In genomic region chr1:161037661-161038522, GRCh38 we compare ENCODE assay signal across 9 cellular contexts. TPM values are rescaled to one million over a fixed set of nuclear protein-coding genes. Genes with fewer than 3 reads are reported as not detected.
DNase-seq lines count a peak whose midpoint lies in the region; ATAC-seq, FAIRE-seq and TF ChIP-seq lines count a peak whose summit lies in the region.
"Had no signal": no experiment of that assay in that cellular context is flagged by ENCODE, and none has a peak within 500 bp of the region (broad histone marks: within the 10 kb centered on the region; RNA-seq: fewer than 3 reads in every experiment).

No MANE protein-coding gene starts in this region.

- peak overlapping the region; percentile 50 for H3K9ac ChIP-seq in astrocyte (ENCODE audit: low read length)
- no peak overlapping the region for H3K9ac ChIP-seq in HepG2 (ENCODE audit: insufficient read depth, low read depth, low read length)

- H3K36me3 Mint-ChIP-seq in activated CD4-positive, alpha-beta T cell treated with anti-CD3 and anti-CD28 coated beads for 36 hours (ENCODE audit: low read depth): peaks cover 35% of the 10 kb centered on the region
- peaks cover 22% of the 10 kb centered on the region for H3K36me3 Mint-ChIP-seq in astrocyte (ENCODE audit: low read depth, unreplicated experiment)
- peaks cover 24% of the 10 kb centered on the region for H3K36me3 Mint-ChIP-seq in osteocyte (ENCODE audit: unreplicated experiment)

- H3K4me3 Mint-ChIP-seq in activated CD4-positive, alpha-beta T cell treated with anti-CD3 and anti-CD28 coated beads for 36 hours: peak overlapping the region; percentile 86
- peak overlapping the region; percentile 81 for H3K4me3 Mint-ChIP-seq in astrocyte (ENCODE audit: unreplicated experiment)
- H3K4me3 Mint-ChIP-seq in osteocyte (ENCODE audit: unreplicated experiment): no peak overlapping the region

- no peak for TF ChIP-seq EP300 in HepG2 (IDR thresholded peaks at IDR 0.05; ENCODE audit: low read depth in 2 of 2, low read length in 2 of 2)
- TF ChIP-seq EP300 in HepG2 (CRISPR knock-in tag; IDR thresholded peaks at IDR 0.05; ENCODE audit: borderline replicate concordance): no peak

- H3K27ac ChIP-seq in astrocyte (ENCODE audit: low read depth, low read length) (no peak overlapping the region), HepG2 (ENCODE audit: extremely low read length, insufficient read depth, low read length) (no peak overlapping the region), thyroid gland (peak overlapping the region; percentile 53 to 86 (median 70))

- peak overlapping the region; percentile 63 for H2AFZ ChIP-seq in astrocyte (ENCODE audit: low read depth, low read length)
- H2AFZ ChIP-seq in HepG2 (ENCODE audit: low read length): no peak overlapping the region

- no peaks in the 10 kb centered on the region for H3K27me3 ChIP-seq in astrocyte (ENCODE audit: insufficient read depth, low read length)
- no peaks in the 10 kb centered on the region for H3K27me3 ChIP-seq in HepG2 (ENCODE audit: control insufficient read depth in 1 of 2, insufficient read depth in 2 of 2, low read length in 2 of 2)
- no peaks in the 10 kb centered on the region for H3K27me3 ChIP-seq in thyroid gland

- POLR2A ChIA-PET in activated CD4-positive, alpha-beta T cell treated with anti-CD3 and anti-CD28 coated beads for 36 hours (lab: Charles Lee): interaction anchor here (0.8 to 1.2 kb wide), 3 partner anchors 9 to 108 kb away, joined by 3 to 4 read pairs (median 3); partner anchors contain the start of gene F11R
- POLR2A ChIA-PET in HepG2 (lab: Yijun Ruan, JAX) (no interaction called here), HEK293T (lab: Yijun Ruan, JAX) (interaction anchor here (0.7 kb wide), 1 partner anchor 16 kb away, joined by 3 read pairs; no protein-coding TSS in a partner anchor)

- H3K9me3 Mint-ChIP-seq in activated CD4-positive, alpha-beta T cell treated with anti-CD3 and anti-CD28 coated beads for 36 hours (ENCODE audit: low read depth): no peaks in the 10 kb centered on the region
- H3K9me3 Mint-ChIP-seq in astrocyte (ENCODE audit: unreplicated experiment) (no peaks in the 10 kb centered on the region), osteocyte (ENCODE audit: unreplicated experiment) (no peaks in the 10 kb centered on the region)

- in situ Hi-C loops in HepG2 (cut with HindIII; ENCODE audit: extremely low pct_ligation_motif_present, low pct_unique_long_range_greater_than_20kb): no loop called here

- H3K4me1 ChIP-seq in astrocyte (ENCODE audit: insufficient read depth, low read length) (no peaks in the 10 kb centered on the region), HepG2 (ENCODE audit: insufficient read depth, low read length) (peaks cover 21% of the 10 kb centered on the region), thyroid gland (peaks cover 18 to 22% of the 10 kb centered on the region in 2 donors)

- no peaks in the 10 kb centered on the region for H3K27me3 Mint-ChIP-seq in activated CD4-positive, alpha-beta T cell treated with anti-CD3 and anti-CD28 coated beads for 36 hours
- no peaks in the 10 kb centered on the region for H3K27me3 Mint-ChIP-seq in astrocyte (ENCODE audit: low read depth, unreplicated experiment)
- no peaks in the 10 kb centered on the region for H3K27me3 Mint-ChIP-seq in osteocyte (ENCODE audit: unreplicated experiment)

- H3K27ac Mint-ChIP-seq in activated CD4-positive, alpha-beta T cell treated with anti-CD3 and anti-CD28 coated beads for 36 hours: peak overlapping the region; percentile 58
- no peak overlapping the region for H3K27ac Mint-ChIP-seq in astrocyte (ENCODE audit: unreplicated experiment)
- no peak overlapping the region for H3K27ac Mint-ChIP-seq in osteocyte (ENCODE audit: unreplicated experiment)

- H3K79me2 ChIP-seq in astrocyte (ENCODE audit: insufficient read depth, low read length) (peaks cover 5% of the 10 kb centered on the region), HepG2 (ENCODE audit: insufficient read depth, low read length) (no peaks in the 10 kb centered on the region)

- WGBS in HepG2 (ENCODE audit: low lambda C conversion rate): 95% methylated on average over 18 of the region's 21 CpGs
- WGBS in thyroid gland, 2 donors: 43 to 53% methylated on average over 20 of the region's 21 CpGs

- TF ChIP-seq POLR2A in HepG2 (IDR thresholded peaks at IDR 0.05; ENCODE audit: insufficient read depth in 1 of 2, low read depth in 2 of 2, low read length in 2 of 2) (no peak), thyroid gland (IDR thresholded peaks at IDR 0.05) (no peak)

- no peak for ATAC-seq in activated CD4-positive, alpha-beta T cell treated with anti-CD3 and anti-CD28 coated beads for 36 hours
- no peak for ATAC-seq in HepG2

- DNase-seq in activated CD4-positive, alpha-beta T cell treated with anti-CD3 and anti-CD28 coated beads for 36 hours: no peak
- no peak for DNase-seq in activated CD4-positive, alpha-beta T cell treated with anti-CD3 and anti-CD28 coated beads for 4 hours
- DNase-seq in astrocyte (ENCODE audit: low read depth): no peak
- DNase-seq in HepG2 (ENCODE audit: low spot score): no peak
- DNase-seq in thyroid gland: peak; percentile 81 to 85
- no peak for DNase-seq in osteocyte (ENCODE audit: extremely low spot score, unreplicated experiment)
- DNase-seq in RPMI8226: no peak
- no peak for DNase-seq in HEK293T (ENCODE audit: extremely low spot score)

- H4K20me1 ChIP-seq in astrocyte (ENCODE audit: insufficient read depth, low read length) (peaks cover 6% of the 10 kb centered on the region), HepG2 (ENCODE audit: insufficient read depth, low read length) (no peaks in the 10 kb centered on the region)

- no peak for TF ChIP-seq RAD21 in HepG2 (CRISPR knock-in tag; IDR thresholded peaks at IDR 0.05)

- no peak for FAIRE-seq in astrocyte (lab: Jason Lieb, UNC)
- FAIRE-seq in HepG2 (lab: Jason Lieb, UNC): no peak

- BruUV-seq in HepG2 (replicated peaks; lab: Mats Ljungman, UMichigan): no TSS peak

- CTCF ChIA-PET in activated CD4-positive, alpha-beta T cell treated with anti-CD3 and anti-CD28 coated beads for 36 hours (lab: Charles Lee): interaction anchor here (0.7 to 5.1 kb wide), 12 partner anchors 11 to 331 kb away, joined by 3 to 40 read pairs (median 4); partner anchors contain the start of genes F11R, KLHDC9 and UFC1
- CTCF ChIA-PET in HepG2 (lab: Yijun Ruan, JAX; ENCODE audit: low intra/inter-chr PET ratio, low total read pairs): no interaction called here
- CTCF ChIA-PET in HEK293T (lab: Yijun Ruan, JAX): no interaction called here

- peak overlapping the region; percentile 33 for H3K4me3 ChIP-seq in astrocyte (ENCODE audit: insufficient read depth, low read depth, low read length)
- H3K4me3 ChIP-seq in HepG2 (replicated peaks in 1 of 3; ENCODE audit: insufficient read depth in 1 of 3, low read depth in 2 of 3, low read length in 3 of 3): no peak overlapping the region
- peak overlapping the region; percentile 45 to 88 (median 60) for H3K4me3 ChIP-seq in thyroid gland (replicated peaks in 1 of 3)

- H3K4me2 ChIP-seq in astrocyte (ENCODE audit: low read length) (peak overlapping the region; percentile 75), HepG2 (ENCODE audit: low read depth, low read length) (no peak overlapping the region)

- H3K36me3 ChIP-seq in astrocyte (ENCODE audit: insufficient read depth, low read length) (peaks cover 19% of the 10 kb centered on the region), HepG2 (replicated peaks in 1 of 2; ENCODE audit: control insufficient read depth in 1 of 2, insufficient read depth in 2 of 2, low read length in 2 of 2) (peaks cover 13 to 35% of the 10 kb centered on the region in 2 experiments), thyroid gland (peaks cover 32 to 35% of the 10 kb centered on the region in 2 donors)

- peaks cover 32% of the 10 kb centered on the region for H3K4me1 Mint-ChIP-seq in activated CD4-positive, alpha-beta T cell treated with anti-CD3 and anti-CD28 coated beads for 36 hours
- H3K4me1 Mint-ChIP-seq in astrocyte (ENCODE audit: low read depth, unreplicated experiment) (peaks cover 2% of the 10 kb centered on the region), osteocyte (ENCODE audit: unreplicated experiment) (peaks cover 1% of the 10 kb centered on the region)

- TF ChIP-seq CTCF in astrocyte (IDR thresholded peaks at IDR 0.05; ENCODE audit: insufficient read depth, low read depth, low read length) (no peak), HepG2 (CRISPR knock-in tag; IDR thresholded peaks at IDR 0.05) (no peak), thyroid gland (IDR thresholded peaks at IDR 0.05) (no peak), osteocyte (IDR thresholded peaks at IDR 0.05) (no peak)

- H3K9me3 ChIP-seq in astrocyte (ENCODE audit: insufficient read depth, low read depth, low read length) (no peaks in the 10 kb centered on the region), HepG2 (ENCODE audit: low read length) (no peaks in the 10 kb centered on the region), thyroid gland (no peaks in the 10 kb centered on the region)

- intact Hi-C loops in activated CD4-positive, alpha-beta T cell treated with anti-CD3 and anti-CD28 coated beads for 36 hours (cut with DNase I, micrococcal nuclease): loop anchor here (1.0 to 5.0 kb wide), 5 partner anchors 8 to 95 kb away; partner anchors contain the start of genes DEDD (in 1 of the 2) and F11R (in 1 of the 2)
- intact Hi-C loops in HepG2 (cut with micrococcal nuclease; ENCODE audit: unreplicated experiment) (no loop called here), thyroid gland (cut with DNase I) (no loop called here)

RNA-seq across cellular contexts. Expression of gene TSTD1, which starts 0.9 kb away (rescaled TPM):
- total RNA-seq in activated CD4-positive, alpha-beta T cell treated with anti-CD3 and anti-CD28 coated beads for 36 hours: 10 to 100 TPM; 26.0 to 42.8 TPM
- total RNA-seq in astrocyte (9.5 TPM in 2 replicates), HepG2 (2016; rRNA removed; fragmentation: Illumina TruSeq; extraction: Trizol) (0.31 TPM in 1 of 2 replicates, not detected in the other), thyroid gland (100 to 1,000 TPM; 256 to 466 (median 320) TPM), osteocyte (0.73 TPM in 1 of 2 replicates, not detected in the other)
- total RNA-seq in HepG2 (2016; cell fraction: cytosol; rRNA removed; fragmentation: Illumina TruSeq; extraction: Trizol; ENCODE audit: low read depth): not detected in 2 replicates
- total RNA-seq in HepG2 (2016; cell fraction: insoluble cytoplasmic fraction; rRNA removed; fragmentation: Illumina TruSeq; extraction: Trizol): 0.22 TPM in 1 of 2 replicates, not detected in the other
- total RNA-seq in HepG2 (2016; cell fraction: membrane; rRNA removed; fragmentation: Illumina TruSeq; extraction: Trizol): not detected in 2 replicates
- 0.99 TPM in 1 of 2 replicates, not detected in the other for total RNA-seq in HepG2 (2016; cell fraction: nucleus; rRNA removed; fragmentation: Illumina TruSeq; extraction: Trizol)
- 0.15 TPM in 1 of 2 replicates, not detected in the other for polyA plus RNA-seq in HepG2 (2011; rRNA removed)
- not detected in 2 replicates for polyA plus RNA-seq in HepG2 (2011; cell fraction: cytosol; rRNA removed)
- 0.55 and 0.79 TPM in 2 replicates for polyA plus RNA-seq in HepG2 (2011; cell fraction: nucleus; rRNA removed)
- not detected in 2 replicates for polyA plus RNA-seq in HepG2 (2012)
- polyA plus RNA-seq in HepG2 (2016; cell fraction: cytosol; fragmentation: Illumina TruSeq; extraction: Trizol; ENCODE audit: low read depth): not detected in 2 replicates
- not detected in 2 replicates for polyA plus RNA-seq in HepG2 (2016; cell fraction: insoluble cytoplasmic fraction; fragmentation: Illumina TruSeq; extraction: Trizol; ENCODE audit: low read depth)
- polyA plus RNA-seq in HepG2 (2016; cell fraction: membrane; fragmentation: Illumina TruSeq; extraction: Trizol; ENCODE audit: low read depth): not detected in 2 replicates
- not detected in 2 replicates for polyA plus RNA-seq in HepG2 (2016; cell fraction: nucleus; fragmentation: Illumina TruSeq; extraction: Trizol; ENCODE audit: insufficient read depth, low read depth)
- 0.28 and 1.2 TPM in 2 replicates for polyA minus RNA-seq in HepG2 (2011; rRNA and poly(A)+ RNA removed; ENCODE audit: low replicate concordance)
- polyA minus RNA-seq in HepG2 (2011; cell fraction: cytosol; rRNA and poly(A)+ RNA removed): not detected in 2 replicates
- 0.87 and 1.2 TPM in 2 replicates for polyA minus RNA-seq in HepG2 (2011; cell fraction: nucleus; rRNA and poly(A)+ RNA removed)

RNA-seq across cellular contexts. Expression of gene USF1, which starts 7.9 kb away (rescaled TPM):
- 10 to 100 TPM; 34.5 to 42.8 TPM for total RNA-seq in activated CD4-positive, alpha-beta T cell treated with anti-CD3 and anti-CD28 coated beads for 36 hours
- total RNA-seq in astrocyte (61.3 and 70.1 TPM in 2 replicates), HepG2 (2016; rRNA removed; fragmentation: Illumina TruSeq; extraction: Trizol) (32.2 and 39.4 TPM in 2 replicates), thyroid gland (10 to 100 TPM; 56.0 to 71.0 (median 70.3) TPM), osteocyte (51.5 and 57.2 TPM in 2 replicates)
- total RNA-seq in HepG2 (2016; cell fraction: cytosol; rRNA removed; fragmentation: Illumina TruSeq; extraction: Trizol; ENCODE audit: low read depth): 10.2 and 10.9 TPM in 2 replicates
- 35.2 and 38.6 TPM in 2 replicates for total RNA-seq in HepG2 (2016; cell fraction: insoluble cytoplasmic fraction; rRNA removed; fragmentation: Illumina TruSeq; extraction: Trizol)
- 21.9 and 22.5 TPM in 2 replicates for total RNA-seq in HepG2 (2016; cell fraction: membrane; rRNA removed; fragmentation: Illumina TruSeq; extraction: Trizol)
- total RNA-seq in HepG2 (2016; cell fraction: nucleus; rRNA removed; fragmentation: Illumina TruSeq; extraction: Trizol): 36.9 and 43.8 TPM in 2 replicates
- 26.9 and 40.0 TPM in 2 replicates for polyA plus RNA-seq in HepG2 (2011; rRNA removed)
- polyA plus RNA-seq in HepG2 (2011; cell fraction: cytosol; rRNA removed): 13.4 and 14.2 TPM in 2 replicates
- 155 and 169 TPM in 2 replicates for polyA plus RNA-seq in HepG2 (2011; cell fraction: nucleus; rRNA removed)
- 15.0 and 18.0 TPM in 2 replicates for polyA plus RNA-seq in HepG2 (2012)
- 5.6 and 6.8 TPM in 2 replicates for polyA plus RNA-seq in HepG2 (2016; cell fraction: cytosol; fragmentation: Illumina TruSeq; extraction: Trizol; ENCODE audit: low read depth)
- polyA plus RNA-seq in HepG2 (2016; cell fraction: insoluble cytoplasmic fraction; fragmentation: Illumina TruSeq; extraction: Trizol; ENCODE audit: low read depth): 25.5 and 27.5 TPM in 2 replicates
- 12.4 and 13.2 TPM in 2 replicates for polyA plus RNA-seq in HepG2 (2016; cell fraction: membrane; fragmentation: Illumina TruSeq; extraction: Trizol; ENCODE audit: low read depth)
- polyA plus RNA-seq in HepG2 (2016; cell fraction: nucleus; fragmentation: Illumina TruSeq; extraction: Trizol; ENCODE audit: insufficient read depth, low read depth): 90.2 and 94.9 TPM in 2 replicates
- polyA minus RNA-seq in HepG2 (2011; rRNA and poly(A)+ RNA removed; ENCODE audit: low replicate concordance): 71.6 and 214 TPM in 2 replicates
- 13.4 and 14.8 TPM in 2 replicates for polyA minus RNA-seq in HepG2 (2011; cell fraction: cytosol; rRNA and poly(A)+ RNA removed)
- 21.8 and 24.0 TPM in 2 replicates for polyA minus RNA-seq in HepG2 (2011; cell fraction: nucleus; rRNA and poly(A)+ RNA removed)

RNA-seq across cellular contexts. Expression of gene F11R, which starts 16.9 kb away (rescaled TPM):
- total RNA-seq in activated CD4-positive, alpha-beta T cell treated with anti-CD3 and anti-CD28 coated beads for 36 hours: 10 to 100 TPM; 16.9 to 25.2 TPM
- 53.7 and 68.6 TPM in 2 replicates for total RNA-seq in astrocyte
- total RNA-seq in HepG2 (2016; rRNA removed; fragmentation: Illumina TruSeq; extraction: Trizol): 41.4 and 95.8 TPM in 2 replicates
- 4.5 and 5.4 TPM in 2 replicates for total RNA-seq in HepG2 (2016; cell fraction: cytosol; rRNA removed; fragmentation: Illumina TruSeq; extraction: Trizol; ENCODE audit: low read depth)
- 42.0 and 91.4 TPM in 2 replicates for total RNA-seq in HepG2 (2016; cell fraction: insoluble cytoplasmic fraction; rRNA removed; fragmentation: Illumina TruSeq; extraction: Trizol)
- total RNA-seq in HepG2 (2016; cell fraction: membrane; rRNA removed; fragmentation: Illumina TruSeq; extraction: Trizol): 13.3 and 15.6 TPM in 2 replicates
- total RNA-seq in HepG2 (2016; cell fraction: nucleus; rRNA removed; fragmentation: Illumina TruSeq; extraction: Trizol): 73.4 and 78.1 TPM in 2 replicates
- polyA plus RNA-seq in HepG2 (2011; rRNA removed): 105 and 145 TPM in 2 replicates
- 97.9 and 106 TPM in 2 replicates for polyA plus RNA-seq in HepG2 (2011; cell fraction: cytosol; rRNA removed)
- polyA plus RNA-seq in HepG2 (2011; cell fraction: nucleus; rRNA removed): 65.0 and 70.1 TPM in 2 replicates
- polyA plus RNA-seq in HepG2 (2012): 48.5 and 60.7 TPM in 2 replicates
- 4.5 and 4.7 TPM in 2 replicates for polyA plus RNA-seq in HepG2 (2016; cell fraction: cytosol; fragmentation: Illumina TruSeq; extraction: Trizol; ENCODE audit: low read depth)
- 24.5 and 27.5 TPM in 2 replicates for polyA plus RNA-seq in HepG2 (2016; cell fraction: insoluble cytoplasmic fraction; fragmentation: Illumina TruSeq; extraction: Trizol; ENCODE audit: low read depth)
- 8.6 and 9.1 TPM in 2 replicates for polyA plus RNA-seq in HepG2 (2016; cell fraction: membrane; fragmentation: Illumina TruSeq; extraction: Trizol; ENCODE audit: low read depth)
- polyA plus RNA-seq in HepG2 (2016; cell fraction: nucleus; fragmentation: Illumina TruSeq; extraction: Trizol; ENCODE audit: insufficient read depth, low read depth): 69.9 and 80.4 TPM in 2 replicates
- 95.1 and 327 TPM in 2 replicates for polyA minus RNA-seq in HepG2 (2011; rRNA and poly(A)+ RNA removed; ENCODE audit: low replicate concordance)
- polyA minus RNA-seq in HepG2 (2011; cell fraction: cytosol; rRNA and poly(A)+ RNA removed): 74.7 and 90.1 TPM in 2 replicates
- polyA minus RNA-seq in HepG2 (2011; cell fraction: nucleus; rRNA and poly(A)+ RNA removed): 27.6 and 39.4 TPM in 2 replicates
- total RNA-seq in thyroid gland: 100 to 1,000 TPM in 2 of 4 donors, 10 to 100 TPM in 2; 80.8 to 122 (median 98.3) TPM
- total RNA-seq in osteocyte: 1.4 and 1.5 TPM in 2 replicates

RNA-seq across cellular contexts. Expression of gene ARHGAP30, which starts 31.8 kb away (rescaled TPM):
- total RNA-seq in activated CD4-positive, alpha-beta T cell treated with anti-CD3 and anti-CD28 coated beads for 36 hours: 100 to 1,000 TPM; 125 to 165 TPM
- 0.19 and 0.25 TPM in 2 replicates for total RNA-seq in astrocyte
- 0.20 TPM in 1 of 2 replicates, not detected in the other for total RNA-seq in HepG2 (2016; rRNA removed; fragmentation: Illumina TruSeq; extraction: Trizol)
- not detected in 2 replicates for total RNA-seq in HepG2 (2016; cell fraction: cytosol; rRNA removed; fragmentation: Illumina TruSeq; extraction: Trizol; ENCODE audit: low read depth)
- 0.07 and 0.37 TPM in 2 replicates for total RNA-seq in HepG2 (2016; cell fraction: insoluble cytoplasmic fraction; rRNA removed; fragmentation: Illumina TruSeq; extraction: Trizol)
- not detected in 2 replicates for total RNA-seq in HepG2 (2016; cell fraction: membrane; rRNA removed; fragmentation: Illumina TruSeq; extraction: Trizol)
- 0.16 and 0.34 TPM in 2 replicates for total RNA-seq in HepG2 (2016; cell fraction: nucleus; rRNA removed; fragmentation: Illumina TruSeq; extraction: Trizol)
- polyA plus RNA-seq in HepG2 (2011; rRNA removed): 0.13 and 0.17 TPM in 2 replicates
- 0.04 and 0.05 TPM in 2 replicates for polyA plus RNA-seq in HepG2 (2011; cell fraction: cytosol; rRNA removed)
- polyA plus RNA-seq in HepG2 (2011; cell fraction: nucleus; rRNA removed): 0.61 and 0.68 TPM in 2 replicates
- 0.16 and 0.21 TPM in 2 replicates for polyA plus RNA-seq in HepG2 (2012)
- 0.03 TPM in 1 of 2 replicates, not detected in the other for polyA plus RNA-seq in HepG2 (2016; cell fraction: cytosol; fragmentation: Illumina TruSeq; extraction: Trizol; ENCODE audit: low read depth)
- polyA plus RNA-seq in HepG2 (2016; cell fraction: insoluble cytoplasmic fraction; fragmentation: Illumina TruSeq; extraction: Trizol; ENCODE audit: low read depth): 0.07 and 0.09 TPM in 2 replicates
- polyA plus RNA-seq in HepG2 (2016; cell fraction: membrane; fragmentation: Illumina TruSeq; extraction: Trizol; ENCODE audit: low read depth): 0.03 and 0.05 TPM in 2 replicates
- 0.46 and 0.75 TPM in 2 replicates for polyA plus RNA-seq in HepG2 (2016; cell fraction: nucleus; fragmentation: Illumina TruSeq; extraction: Trizol; ENCODE audit: insufficient read depth, low read depth)
- 0.02 and 0.09 TPM in 2 replicates for polyA minus RNA-seq in HepG2 (2011; rRNA and poly(A)+ RNA removed; ENCODE audit: low replicate concordance)
- polyA minus RNA-seq in HepG2 (2011; cell fraction: cytosol; rRNA and poly(A)+ RNA removed): not detected in 2 replicates
- polyA minus RNA-seq in HepG2 (2011; cell fraction: nucleus; rRNA and poly(A)+ RNA removed): 0.13 and 1.2 TPM in 2 replicates
- total RNA-seq in thyroid gland: 1 to 10 TPM; 1.4 to 3.5 (median 2.9) TPM
- total RNA-seq in osteocyte: not detected in 2 replicates
- polyA plus RNA-seq: AG04450 had no signal

RNA-seq across cellular contexts. Expression of gene NECTIN4, which starts 51.5 kb away (rescaled TPM):
- total RNA-seq in activated CD4-positive, alpha-beta T cell treated with anti-CD3 and anti-CD28 coated beads for 36 hours: not detected
- 1.6 and 1.9 TPM in 2 replicates for total RNA-seq in astrocyte
- total RNA-seq in HepG2 (2016; rRNA removed; fragmentation: Illumina TruSeq; extraction: Trizol): 12.3 and 12.4 TPM in 2 replicates
- 5.2 and 6.1 TPM in 2 replicates for total RNA-seq in HepG2 (2016; cell fraction: cytosol; rRNA removed; fragmentation: Illumina TruSeq; extraction: Trizol; ENCODE audit: low read depth)
- total RNA-seq in HepG2 (2016; cell fraction: insoluble cytoplasmic fraction; rRNA removed; fragmentation: Illumina TruSeq; extraction: Trizol): 11.2 and 11.6 TPM in 2 replicates
- 16.6 and 17.2 TPM in 2 replicates for total RNA-seq in HepG2 (2016; cell fraction: membrane; rRNA removed; fragmentation: Illumina TruSeq; extraction: Trizol)
- 7.8 and 11.8 TPM in 2 replicates for total RNA-seq in HepG2 (2016; cell fraction: nucleus; rRNA removed; fragmentation: Illumina TruSeq; extraction: Trizol)
- 5.9 and 9.2 TPM in 2 replicates for polyA plus RNA-seq in HepG2 (2011; rRNA removed)
- 7.8 and 14.6 TPM in 2 replicates for polyA plus RNA-seq in HepG2 (2011; cell fraction: cytosol; rRNA removed)
- polyA plus RNA-seq in HepG2 (2011; cell fraction: nucleus; rRNA removed): 5.3 and 7.3 TPM in 2 replicates
- polyA plus RNA-seq in HepG2 (2012): 4.5 and 7.4 TPM in 2 replicates
- 3.2 and 3.6 TPM in 2 replicates for polyA plus RNA-seq in HepG2 (2016; cell fraction: cytosol; fragmentation: Illumina TruSeq; extraction: Trizol; ENCODE audit: low read depth)
- 8.1 and 8.9 TPM in 2 replicates for polyA plus RNA-seq in HepG2 (2016; cell fraction: insoluble cytoplasmic fraction; fragmentation: Illumina TruSeq; extraction: Trizol; ENCODE audit: low read depth)
- 8.1 and 9.9 TPM in 2 replicates for polyA plus RNA-seq in HepG2 (2016; cell fraction: membrane; fragmentation: Illumina TruSeq; extraction: Trizol; ENCODE audit: low read depth)
- polyA plus RNA-seq in HepG2 (2016; cell fraction: nucleus; fragmentation: Illumina TruSeq; extraction: Trizol; ENCODE audit: insufficient read depth, low read depth): 10.0 and 12.0 TPM in 2 replicates
- polyA minus RNA-seq in HepG2 (2011; rRNA and poly(A)+ RNA removed; ENCODE audit: low replicate concordance): 0.30 and 21.8 TPM in 2 replicates
- polyA minus RNA-seq in HepG2 (2011; cell fraction: cytosol; rRNA and poly(A)+ RNA removed): 1.8 and 6.0 TPM in 2 replicates
- 5.8 and 10.3 TPM in 2 replicates for polyA minus RNA-seq in HepG2 (2011; cell fraction: nucleus; rRNA and poly(A)+ RNA removed)
- under 1 TPM in 1 of 4 donors, not detected in 3; 0.27 TPM for total RNA-seq in thyroid gland
- total RNA-seq in osteocyte: not detected in 2 replicates

Comparison
In these comparisons a context has a peak if more than half of its experiments do, and no peak if none do; other contexts are left out.
1. DNase-seq: peak in thyroid gland (2 of 2); none in activated CD4-positive, alpha-beta T cell treated with anti-CD3 and anti-CD28 coated beads for 36 hours (single experiment), activated CD4-positive, alpha-beta T cell treated with anti-CD3 and anti-CD28 coated beads for 4 hours (0 of 2), astrocyte (single experiment), HepG2 (single experiment), osteocyte (single experiment), RPMI8226 (single experiment) and HEK293T (single experiment).
2. H3K27ac ChIP-seq: peak in thyroid gland (3 of 3); none in astrocyte (single experiment) and HepG2 (single experiment).
3. H3K4me3 ChIP-seq: peak in astrocyte (single experiment) and thyroid gland (3 of 3); none in HepG2 (0 of 3).
4. RNA of gene TSTD1, which starts 0.9 kb away (total RNA-seq): 256 to 466 TPM in thyroid gland; 26.0 to 42.8 TPM in activated CD4-positive, alpha-beta T cell treated with anti-CD3 and anti-CD28 coated beads for 36 hours, 9.5 TPM in astrocyte, 0.73 TPM in osteocyte and 0.22 to 0.99 TPM in HepG2; every median in the first group is over 4 times any median in the second.
5. intact Hi-C loops: an anchor here in activated CD4-positive, alpha-beta T cell treated with anti-CD3 and anti-CD28 coated beads for 36 hours (1.0 to 5.0 kb wide); none called in HepG2 and thyroid gland.